In the genomic region with DNA sequence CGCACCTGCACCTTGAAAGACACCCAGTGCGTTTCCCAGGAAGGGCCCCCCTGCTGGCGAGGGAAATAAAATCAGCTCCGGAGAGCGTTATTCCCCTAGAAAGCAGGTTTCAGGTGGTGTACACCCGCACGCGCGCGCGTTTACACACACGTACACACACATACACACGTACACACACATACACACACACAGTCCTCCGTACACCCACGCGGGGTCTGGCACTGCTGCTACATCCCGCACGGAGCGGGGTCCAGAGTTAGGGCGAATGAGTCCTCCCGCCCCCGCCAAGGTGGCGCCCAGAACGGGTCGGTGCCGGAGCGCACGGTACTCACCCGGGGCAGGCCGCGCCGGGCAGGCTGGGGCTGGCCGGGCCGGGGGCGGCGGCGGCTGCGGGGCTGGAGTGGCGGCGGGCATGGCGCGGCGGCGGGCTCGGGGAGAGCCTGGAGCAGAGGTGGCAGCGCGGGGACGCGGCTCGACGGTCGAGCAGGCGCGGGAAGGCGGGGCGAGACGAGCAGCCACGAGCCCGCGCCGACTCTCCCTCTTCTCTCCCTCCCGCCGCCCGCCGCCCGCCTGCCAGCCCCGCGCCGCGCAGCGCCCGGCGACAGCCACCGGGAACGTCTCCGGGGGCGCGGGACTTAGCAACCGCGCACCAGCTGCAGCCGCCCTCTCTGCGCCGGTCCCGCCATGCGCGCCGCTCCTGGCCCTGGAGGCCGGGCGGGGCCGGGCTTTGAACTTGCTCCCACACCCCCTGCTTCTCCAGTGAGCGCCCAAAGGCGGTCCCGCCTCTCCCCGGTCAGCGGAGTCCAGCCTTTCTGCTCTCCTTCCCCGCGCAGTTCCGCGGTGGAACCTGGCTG, we compare ENCODE assay signal across 10 cellular contexts. TPM values are rescaled to one million over a fixed set of nuclear protein-coding genes. Genes with fewer than 3 reads are reported as not detected.
A peak's percentile ranks its signal among the peaks of the same experiment; 100 is the strongest.
DNase-seq lines count a peak whose midpoint lies in the region; ATAC-seq and TF ChIP-seq lines count a peak whose summit lies in the region.
"Had no signal": no experiment of that assay in that cellular context is flagged by ENCODE, and none has a peak within 500 bp of the region (broad histone marks: within the 10 kb centered on the region; RNA-seq: fewer than 3 reads in every experiment).

A gene with protein sequence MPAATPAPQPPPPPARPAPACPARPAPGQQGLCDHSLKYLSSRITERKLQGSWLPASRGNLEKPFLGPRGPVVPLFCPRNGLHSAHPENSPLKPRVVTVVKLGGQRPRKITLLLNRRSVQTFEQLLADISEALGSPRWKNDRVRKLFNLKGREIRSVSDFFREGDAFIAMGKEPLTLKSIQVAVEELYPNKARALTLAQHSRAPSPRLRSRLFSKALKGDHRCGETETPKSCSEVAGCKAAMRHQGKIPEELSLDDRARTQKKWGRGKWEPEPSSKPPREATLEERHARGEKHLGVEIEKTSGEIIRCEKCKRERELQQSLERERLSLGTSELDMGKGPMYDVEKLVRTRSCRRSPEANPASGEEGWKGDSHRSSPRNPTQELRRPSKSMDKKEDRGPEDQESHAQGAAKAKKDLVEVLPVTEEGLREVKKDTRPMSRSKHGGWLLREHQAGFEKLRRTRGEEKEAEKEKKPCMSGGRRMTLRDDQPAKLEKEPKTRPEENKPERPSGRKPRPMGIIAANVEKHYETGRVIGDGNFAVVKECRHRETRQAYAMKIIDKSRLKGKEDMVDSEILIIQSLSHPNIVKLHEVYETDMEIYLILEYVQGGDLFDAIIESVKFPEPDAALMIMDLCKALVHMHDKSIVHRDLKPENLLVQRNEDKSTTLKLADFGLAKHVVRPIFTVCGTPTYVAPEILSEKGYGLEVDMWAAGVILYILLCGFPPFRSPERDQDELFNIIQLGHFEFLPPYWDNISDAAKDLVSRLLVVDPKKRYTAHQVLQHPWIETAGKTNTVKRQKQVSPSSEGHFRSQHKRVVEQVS (minus strand): TSS at position 704 of the 854 bp plus-strand sequence. CDS start 290 bp downstream, at position 414.

- no TSS peak for BruUV-seq in MCF 10A (replicated peaks; lab: Mats Ljungman, UMichigan)

- no peak for ATAC-seq in HG03095 (IDR thresholded peaks at IDR 0.05; ENCODE audit: unreplicated experiment)
- no peak for ATAC-seq in GM18867 (IDR thresholded peaks at IDR 0.05; ENCODE audit: unreplicated experiment)

- POLR2A ChIA-PET in MCF 10A (lab: Yijun Ruan, JAX), result no interaction called here

- no peak within 1 kb of the TSS for H3K27ac Mint-ChIP-seq in MCF 10A (ENCODE audit: low read depth, unreplicated experiment)

- H3K4me3 ChIP-seq in breast epithelium (peak within 1 kb of the TSS; percentile 22 to 69 (median 50)), mesodermal cell (ENCODE audit: extremely low read depth, insufficient read depth, low read length, poor library complexity, severe bottlenecking) (peak within 1 kb of the TSS; percentile 35), vagina (peak within 1 kb of the TSS; percentile 22 to 28)

- H3K36me3 Mint-ChIP-seq in MCF 10A (ENCODE audit: insufficient read depth, unreplicated experiment), result no peaks in the 10 kb centered on the region

- no peaks in the 10 kb centered on the region for H3K4me1 ChIP-seq in breast epithelium
- peaks cover 4% of the 10 kb centered on the region for H3K4me1 ChIP-seq in mesodermal cell (ENCODE audit: control insufficient read depth, insufficient read depth, low read length, poor library complexity, severe bottlenecking)
- H3K4me1 ChIP-seq in vagina, result peaks cover 3% of the 10 kb centered on the region

- intact Hi-C loops in breast epithelium (cut with DNase I; ENCODE audit: low total_unique reads), result no loop called here
- intact Hi-C loops in MCF 10A (cut with micrococcal nuclease), result no loop called here
- intact Hi-C loops in vagina (cut with DNase I), result no loop called here

- H3K27me3 Mint-ChIP-seq in MCF 10A (ENCODE audit: insufficient read depth, unreplicated experiment), result peaks cover 75% of the 10 kb centered on the region

- peaks cover 8% of the 10 kb centered on the region for H3K9me3 Mint-ChIP-seq in MCF 10A (ENCODE audit: unreplicated experiment)

- DNase-seq in breast epithelium (ENCODE audit: low spot score in 2 of 2) (no peak), MCF 10A (ENCODE audit: unreplicated experiment) (no peak), caudate nucleus (lab: John Stamatoyannopoulos, UW) (peak in 35 of 61 donors; percentile 5 to 70 (median 36)), vagina (ENCODE audit: extremely low spot score in 2 of 2) (no peak)
- DNase-seq in activated effector memory CD4-positive, alpha-beta T cell treated with anti-CD3 and anti-CD28 coated beads, Interleukin-2, amount 50 U/mL, for 16 hours, result no peak
- DNase-seq: amniotic stem cell had no signal

- no peaks in the 10 kb centered on the region for H3K36me3 ChIP-seq in breast epithelium
- no peaks in the 10 kb centered on the region for H3K36me3 ChIP-seq in mesodermal cell (ENCODE audit: control insufficient read depth, insufficient read depth, low read length)
- no peaks in the 10 kb centered on the region for H3K36me3 ChIP-seq in vagina

- H3K27ac ChIP-seq in breast epithelium (no peak within 1 kb of the TSS), caudate nucleus (ENCODE audit: low read depth, low read length) (peak within 1 kb of the TSS; percentile 31), mesodermal cell (ENCODE audit: low read depth, low read length, severe bottlenecking) (no peak within 1 kb of the TSS), vagina (no peak within 1 kb of the TSS)
- H3K27ac ChIP-seq: KMS-11 had no signal

- H3K9me3 ChIP-seq in breast epithelium (no peaks in the 10 kb centered on the region), mesodermal cell (ENCODE audit: control insufficient read depth, low read length) (no peaks in the 10 kb centered on the region), vagina (no peaks in the 10 kb centered on the region)

- TF ChIP-seq POLR2A in breast epithelium (IDR thresholded peaks at IDR 0.05), result no peak
- TF ChIP-seq POLR2A in vagina (IDR thresholded peaks at IDR 0.05), result no peak

- no peak within 1 kb of the TSS for H3K4me3 Mint-ChIP-seq in MCF 10A (ENCODE audit: unreplicated experiment)

- TF ChIP-seq CTCF in breast epithelium (IDR thresholded peaks at IDR 0.05), result no peak
- TF ChIP-seq CTCF in MCF 10A (IDR thresholded peaks at IDR 0.05; ENCODE audit: unreplicated experiment), result no peak
- TF ChIP-seq CTCF in vagina (IDR thresholded peaks at IDR 0.05), result no peak

- WGBS in mesodermal cell (ENCODE audit: insufficient coverage in 2 of 2), 2 experiments, result 3 to 5% methylated on average over 55 to 61 of the region's 99 CpGs

- no peaks in the 10 kb centered on the region for H3K4me1 Mint-ChIP-seq in MCF 10A (ENCODE audit: insufficient read depth, unreplicated experiment)

- CTCF ChIA-PET in MCF 10A (lab: Yijun Ruan, JAX), result interaction anchor here (0.7 kb wide), 2 partner anchors 80 to 449 kb away, joined by 3 read pairs; no protein-coding TSS in a partner anchor

- H3K27me3 ChIP-seq in breast epithelium (peaks cover 2 to 22% of the 10 kb centered on the region in 2 donors), vagina (peaks cover 4% of the 10 kb centered on the region)

RNA-seq across cellular contexts. Expression of the gene that starts here (rescaled TPM):
- under 1 TPM in 1 of 3 donors, not detected in 2; 0.16 TPM for total RNA-seq in breast epithelium
- not detected in 2 replicates for total RNA-seq in MCF 10A (2022)
- polyA plus RNA-seq in mesodermal cell (2013, experiment 1 of 2), result 0.33 TPM
- 0.46 TPM for polyA plus RNA-seq in mesodermal cell (2013, experiment 2 of 2)
- total RNA-seq in vagina, result not detected

Comparison
In these comparisons a context has a peak if more than half of its experiments do, and no peak if none do; other contexts are left out.
1. DNase-seq: peak in caudate nucleus (35 of 61); none in breast epithelium (0 of 2), MCF 10A (single experiment), vagina (0 of 2) and activated effector memory CD4-positive, alpha-beta T cell treated with anti-CD3 and anti-CD28 coated beads, Interleukin-2, amount 50 U/mL, for 16 hours (single experiment).
2. Peak in every context shown above with its lines, with median percentiles within 50 percentile points of each other: H3K4me3 ChIP-seq.